ENCODE assay signal across 18 cellular contexts in genomic region chr12:56107242-56107641, GRCh38. TPM values are rescaled to one million over a fixed set of nuclear protein-coding genes. Genes with fewer than 3 reads are reported as not detected.
DNase-seq lines count a peak whose midpoint lies in the region; ATAC-seq and TF ChIP-seq lines count a peak whose summit lies in the region.
"Had no signal": no experiment of that assay in that cellular context is flagged by ENCODE, and none has a peak within 500 bp of the region (broad histone marks: within the 10 kb centered on the region; RNA-seq: fewer than 3 reads in every experiment).

No MANE protein-coding gene starts in this region.

- H3K4me3 Mint-ChIP-seq in activated naive CD4-positive, alpha-beta T cell treated with anti-CD3 and anti-CD28 coated beads, Interleukin-2, amount 50 U/mL, for 24 hours = peak overlapping the region; percentile 100
- no peak overlapping the region for H3K4me3 Mint-ChIP-seq in activated naive CD4-positive, alpha-beta T cell treated with anti-CD3 and anti-CD28 coated beads for 36 hours
- H3K4me3 Mint-ChIP-seq in activated naive CD8-positive, alpha-beta T cell treated with anti-CD3 and anti-CD28 coated beads, Interleukin-2, amount 50 U/mL, for 24 hours = peak overlapping the region; percentile 98
- H3K4me3 Mint-ChIP-seq in activated CD4-positive, alpha-beta T cell treated with anti-CD3 and anti-CD28 coated beads, Interleukin-2, amount 10 ng/mL, durations not matched to agents 7 days and 5 days = no peak overlapping the region

- H3K4me2 ChIP-seq in KMS-11 = peak overlapping the region; percentile 81; the same call in 1 of the 2 replicates
- no peak overlapping the region for H3K4me2 ChIP-seq in smooth muscle cell

- H3K36me3 Mint-ChIP-seq in activated naive CD4-positive, alpha-beta T cell treated with anti-CD3 and anti-CD28 coated beads, Interleukin-2, amount 50 U/mL, for 24 hours = peaks cover 33% of the 10 kb centered on the region
- H3K36me3 Mint-ChIP-seq in activated naive CD4-positive, alpha-beta T cell treated with anti-CD3 and anti-CD28 coated beads for 36 hours (ENCODE audit: low read depth) = peaks cover 67% of the 10 kb centered on the region
- peaks cover 76% of the 10 kb centered on the region for H3K36me3 Mint-ChIP-seq in activated naive CD8-positive, alpha-beta T cell treated with anti-CD3 and anti-CD28 coated beads, Interleukin-2, amount 50 U/mL, for 24 hours (ENCODE audit: low read depth)
- peaks cover 67% of the 10 kb centered on the region for H3K36me3 Mint-ChIP-seq in activated CD4-positive, alpha-beta T cell treated with anti-CD3 and anti-CD28 coated beads, Interleukin-2, amount 10 ng/mL, durations not matched to agents 7 days and 5 days (ENCODE audit: low read depth)

- no peak overlapping the region for H3K9ac ChIP-seq in KMS-11
- peak overlapping the region; percentile 25 for H3K9ac ChIP-seq in smooth muscle cell (ENCODE audit: low read depth)

- H3K4me1 Mint-ChIP-seq in activated naive CD4-positive, alpha-beta T cell treated with anti-CD3 and anti-CD28 coated beads, Interleukin-2, amount 50 U/mL, for 24 hours = peaks cover 37% of the 10 kb centered on the region
- H3K4me1 Mint-ChIP-seq in activated naive CD4-positive, alpha-beta T cell treated with anti-CD3 and anti-CD28 coated beads for 36 hours (ENCODE audit: low read depth) = peaks cover 33% of the 10 kb centered on the region
- peaks cover 44% of the 10 kb centered on the region for H3K4me1 Mint-ChIP-seq in activated naive CD8-positive, alpha-beta T cell treated with anti-CD3 and anti-CD28 coated beads, Interleukin-2, amount 50 U/mL, for 24 hours
- peaks cover 48% of the 10 kb centered on the region for H3K4me1 Mint-ChIP-seq in activated CD4-positive, alpha-beta T cell treated with anti-CD3 and anti-CD28 coated beads, Interleukin-2, amount 10 ng/mL, durations not matched to agents 7 days and 5 days

- POLR2A ChIA-PET in activated CD4-positive, alpha-beta T cell treated with anti-CD3 and anti-CD28 coated beads, Interleukin-2, amount 10 ng/mL, durations not matched to agents 7 days and 5 days (lab: Charles Lee) = no interaction called here

- CTCF ChIA-PET in activated naive CD4-positive, alpha-beta T cell treated with anti-CD3 and anti-CD28 coated beads for 36 hours (lab: Charles Lee) = interaction anchor here (1.6 to 2.4 kb wide), 2 partner anchors 11 to 61 kb away, joined by 3 to 13 read pairs; partner anchors contain the start of gene ZC3H10
- CTCF ChIA-PET in activated CD4-positive, alpha-beta T cell treated with anti-CD3 and anti-CD28 coated beads, Interleukin-2, amount 10 ng/mL, durations not matched to agents 7 days and 5 days (lab: Charles Lee) = interaction anchor here (1.0 to 2.7 kb wide), 5 partner anchors 11 to 111 kb away, joined by 3 to 13 read pairs (median 7); partner anchors contain the start of genes ESYT1, SMARCC2, SUOX and ZC3H10

- H3K9me3 ChIP-seq in smooth muscle cell (replicated peaks; ENCODE audit: low read depth) = no peaks in the 10 kb centered on the region
- H3K9me3 ChIP-seq: heart left ventricle, right atrium auricular region, SJSA1 had no signal

- H3F3A ChIP-seq in smooth muscle cell (ENCODE audit: low read depth) = peaks cover 12% of the 10 kb centered on the region

- intact Hi-C loops in activated naive CD4-positive, alpha-beta T cell treated with anti-CD3 and anti-CD28 coated beads for 36 hours (cut with micrococcal nuclease) = no loop called here

- peaks cover 32% of the 10 kb centered on the region for H3K4me1 ChIP-seq in KMS-11 (ENCODE audit: low read depth, poor library complexity, severe bottlenecking)
- H3K4me1 ChIP-seq in smooth muscle cell (ENCODE audit: low read depth) = peaks cover 18% of the 10 kb centered on the region

- H3K27ac ChIP-seq in KMS-11 (no peak overlapping the region; the same call in 1 of the 2 replicates), smooth muscle cell (ENCODE audit: low read depth) (no peak overlapping the region)
- H3K27ac ChIP-seq: heart left ventricle, right atrium auricular region, SJSA1 had no signal

- H3K27me3 ChIP-seq in KMS-11 (ENCODE audit: insufficient read depth, low read depth) = no peaks in the 10 kb centered on the region
- H3K27me3 ChIP-seq in smooth muscle cell (ENCODE audit: low read depth) = no peaks in the 10 kb centered on the region
- H3K27me3 ChIP-seq: heart left ventricle, right atrium auricular region, SJSA1 had no signal

- H3K4me3 ChIP-seq in KMS-11 (IDR thresholded peaks at IDR 0.05; ENCODE audit: insufficient read depth, low read depth, low read length) (no peak overlapping the region), smooth muscle cell (no peak overlapping the region)
- H3K4me3 ChIP-seq: heart left ventricle, right atrium auricular region, SJSA1 had no signal

- ATAC-seq in activated naive CD8-positive, alpha-beta T cell treated with anti-CD3 and anti-CD28 coated beads, Interleukin-2, amount 50 U/mL, for 24 hours = no peak
- ATAC-seq in HG02610 (IDR thresholded peaks at IDR 0.05; ENCODE audit: unreplicated experiment) = no peak
- ATAC-seq: heart left ventricle had no signal

- no peak for DNase-seq in activated naive CD4-positive, alpha-beta T cell treated with anti-CD3 and anti-CD28 coated beads for 36 hours
- DNase-seq in activated naive CD8-positive, alpha-beta T cell treated with anti-CD3 and anti-CD28 coated beads, Interleukin-2, amount 50 U/mL, for 24 hours = no peak
- DNase-seq in smooth muscle cell (lab: John Stamatoyannopoulos, UW; ENCODE audit: unreplicated experiment) (no peak), C1 segment of cervical spinal cord (lab: John Stamatoyannopoulos, UW) (no peak)
- no peak for DNase-seq in activated CD4-positive, alpha-beta T cell treated with anti-CD3 and anti-CD28 coated beads, Interleukin-2, amount 10 ng/mL, durations not matched to agents 7 days and 5 days
- DNase-seq: GF-D8; H7; heart left ventricle; islet precursor cell; NCI-H2029; NCI-H526; stimulated activated CD4-positive, alpha-beta T cell treated with anti-CD3 and anti-CD28 coated beads, Interleukin-1b, Interleukin-23, amount 100 ng/mL, for 48 hours; T1000 had no signal

- H3K27ac Mint-ChIP-seq in activated naive CD4-positive, alpha-beta T cell treated with anti-CD3 and anti-CD28 coated beads, Interleukin-2, amount 50 U/mL, for 24 hours = peak overlapping the region; percentile 76
- no peak overlapping the region for H3K27ac Mint-ChIP-seq in activated naive CD4-positive, alpha-beta T cell treated with anti-CD3 and anti-CD28 coated beads for 36 hours
- peak overlapping the region; percentile 63 for H3K27ac Mint-ChIP-seq in activated naive CD8-positive, alpha-beta T cell treated with anti-CD3 and anti-CD28 coated beads, Interleukin-2, amount 50 U/mL, for 24 hours
- H3K27ac Mint-ChIP-seq in activated CD4-positive, alpha-beta T cell treated with anti-CD3 and anti-CD28 coated beads, Interleukin-2, amount 10 ng/mL, durations not matched to agents 7 days and 5 days = no peak overlapping the region

- H4K20me1 ChIP-seq in KMS-11 (ENCODE audit: insufficient read depth) (peaks cover 17% of the 10 kb centered on the region), smooth muscle cell (ENCODE audit: low read depth) (peaks cover 13% of the 10 kb centered on the region)

- peaks cover 56% of the 10 kb centered on the region; the same call in 1 of the 2 replicates for H3K36me3 ChIP-seq in KMS-11 (ENCODE audit: insufficient read depth)
- peaks cover 11% of the 10 kb centered on the region for H3K36me3 ChIP-seq in smooth muscle cell (ENCODE audit: low read depth)

- no peaks in the 10 kb centered on the region for H3K9me3 Mint-ChIP-seq in activated naive CD4-positive, alpha-beta T cell treated with anti-CD3 and anti-CD28 coated beads, Interleukin-2, amount 50 U/mL, for 24 hours
- no peaks in the 10 kb centered on the region for H3K9me3 Mint-ChIP-seq in activated naive CD4-positive, alpha-beta T cell treated with anti-CD3 and anti-CD28 coated beads for 36 hours
- no peaks in the 10 kb centered on the region for H3K9me3 Mint-ChIP-seq in activated naive CD8-positive, alpha-beta T cell treated with anti-CD3 and anti-CD28 coated beads, Interleukin-2, amount 50 U/mL, for 24 hours
- no peaks in the 10 kb centered on the region for H3K9me3 Mint-ChIP-seq in activated CD4-positive, alpha-beta T cell treated with anti-CD3 and anti-CD28 coated beads, Interleukin-2, amount 10 ng/mL, durations not matched to agents 7 days and 5 days

- H3K27me3 Mint-ChIP-seq in activated naive CD4-positive, alpha-beta T cell treated with anti-CD3 and anti-CD28 coated beads, Interleukin-2, amount 50 U/mL, for 24 hours = no peaks in the 10 kb centered on the region
- H3K27me3 Mint-ChIP-seq in activated naive CD4-positive, alpha-beta T cell treated with anti-CD3 and anti-CD28 coated beads for 36 hours (ENCODE audit: low read depth) = no peaks in the 10 kb centered on the region
- no peaks in the 10 kb centered on the region for H3K27me3 Mint-ChIP-seq in activated naive CD8-positive, alpha-beta T cell treated with anti-CD3 and anti-CD28 coated beads, Interleukin-2, amount 50 U/mL, for 24 hours
- no peaks in the 10 kb centered on the region for H3K27me3 Mint-ChIP-seq in activated CD4-positive, alpha-beta T cell treated with anti-CD3 and anti-CD28 coated beads, Interleukin-2, amount 10 ng/mL, durations not matched to agents 7 days and 5 days

- WGBS in smooth muscle cell (ENCODE audit: low lambda C conversion rate) = 89% methylated on average over 3 of the region's 3 CpGs

- H2AFZ ChIP-seq in KMS-11 (ENCODE audit: low read depth) (no peak overlapping the region), smooth muscle cell (ENCODE audit: low read depth) (no peak overlapping the region)

- TF ChIP-seq CTCF in KMS-11 (conservative IDR thresholded peaks at IDR 0.05; ENCODE audit: low read depth, low read length) (no peak), smooth muscle cell (IDR thresholded peaks at IDR 0.05; ENCODE audit: borderline replicate concordance, insufficient read depth, poor library complexity, severe bottlenecking) (no peak)

- H3K79me2 ChIP-seq in KMS-11 (ENCODE audit: insufficient read depth, low read depth) (peaks cover 49% of the 10 kb centered on the region), smooth muscle cell (ENCODE audit: low read depth) (peaks cover 26% of the 10 kb centered on the region)

RNA-seq across cellular contexts. Expression of gene PA2G4, which starts 2.9 kb away (rescaled TPM):
- 100 to 1,000 TPM; 398 to 411 TPM for total RNA-seq in activated naive CD4-positive, alpha-beta T cell treated with anti-CD3 and anti-CD28 coated beads for 36 hours
- 88.6 and 118 TPM in 2 replicates for total RNA-seq in smooth muscle cell
- polyA plus RNA-seq in smooth muscle cell = 99.8 and 113 TPM in 2 replicates
- 100 to 1,000 TPM; 244 to 289 TPM for total RNA-seq in activated CD4-positive, alpha-beta T cell treated with anti-CD3 and anti-CD28 coated beads, Interleukin-2, amount 10 ng/mL, durations not matched to agents 7 days and 5 days

RNA-seq across cellular contexts. Expression of gene RPL41, which starts 9.2 kb away (rescaled TPM):
- 1,000 to 10,000 TPM; 5,971 to 6,299 TPM for total RNA-seq in activated naive CD4-positive, alpha-beta T cell treated with anti-CD3 and anti-CD28 coated beads for 36 hours
- 2,929 and 3,246 TPM in 2 replicates for total RNA-seq in smooth muscle cell
- polyA plus RNA-seq in smooth muscle cell = 2,414 and 2,571 TPM in 2 replicates
- 1,000 to 10,000 TPM; 3,940 to 4,815 TPM for total RNA-seq in activated CD4-positive, alpha-beta T cell treated with anti-CD3 and anti-CD28 coated beads, Interleukin-2, amount 10 ng/mL, durations not matched to agents 7 days and 5 days

RNA-seq across cellular contexts. Expression of gene ZC3H10, which starts 10.8 kb away (rescaled TPM):
- total RNA-seq in activated naive CD4-positive, alpha-beta T cell treated with anti-CD3 and anti-CD28 coated beads for 36 hours = 1 to 10 TPM; 6.4 to 6.6 TPM
- 1.9 and 6.7 TPM in 2 replicates for total RNA-seq in smooth muscle cell
- polyA plus RNA-seq in smooth muscle cell = 2.8 TPM in 2 replicates
- 1 to 10 TPM; 8.2 to 9.1 TPM for total RNA-seq in activated CD4-positive, alpha-beta T cell treated with anti-CD3 and anti-CD28 coated beads, Interleukin-2, amount 10 ng/mL, durations not matched to agents 7 days and 5 days

RNA-seq across cellular contexts. Expression of gene ESYT1, which starts 20.8 kb away (rescaled TPM):
- total RNA-seq in activated naive CD4-positive, alpha-beta T cell treated with anti-CD3 and anti-CD28 coated beads for 36 hours = 10 to 100 TPM; 87.4 to 88.9 TPM
- total RNA-seq in smooth muscle cell = 76.0 and 87.7 TPM in 2 replicates
- 69.5 and 77.0 TPM in 2 replicates for polyA plus RNA-seq in smooth muscle cell
- 100 to 1,000 TPM; 367 to 399 TPM for total RNA-seq in activated CD4-positive, alpha-beta T cell treated with anti-CD3 and anti-CD28 coated beads, Interleukin-2, amount 10 ng/mL, durations not matched to agents 7 days and 5 days

RNA-seq across cellular contexts. Expression of gene ERBB3, which starts 27.3 kb away (rescaled TPM):
- 1 to 10 TPM; 1.0 to 1.9 TPM for total RNA-seq in activated naive CD4-positive, alpha-beta T cell treated with anti-CD3 and anti-CD28 coated beads for 36 hours
- total RNA-seq in smooth muscle cell = 7.2 and 9.2 TPM in 2 replicates
- 1.2 and 9.8 TPM in 2 replicates for polyA plus RNA-seq in smooth muscle cell
- total RNA-seq in activated CD4-positive, alpha-beta T cell treated with anti-CD3 and anti-CD28 coated beads, Interleukin-2, amount 10 ng/mL, durations not matched to agents 7 days and 5 days = 1 to 10 TPM; 1.3 to 1.5 TPM
- total RNA-seq: SJSA1 had no signal

Comparison
In these comparisons a context has a peak if more than half of its experiments do, and no peak if none do; other contexts are left out.
1. H3K27ac Mint-ChIP-seq: peak in activated naive CD4-positive, alpha-beta T cell treated with anti-CD3 and anti-CD28 coated beads, Interleukin-2, amount 50 U/mL, for 24 hours (single experiment) and activated naive CD8-positive, alpha-beta T cell treated with anti-CD3 and anti-CD28 coated beads, Interleukin-2, amount 50 U/mL, for 24 hours (single experiment); none in activated naive CD4-positive, alpha-beta T cell treated with anti-CD3 and anti-CD28 coated beads for 36 hours (single experiment) and activated CD4-positive, alpha-beta T cell treated with anti-CD3 and anti-CD28 coated beads, Interleukin-2, amount 10 ng/mL, durations not matched to agents 7 days and 5 days (single experiment).
2. H3K4me3 Mint-ChIP-seq: peak in activated naive CD4-positive, alpha-beta T cell treated with anti-CD3 and anti-CD28 coated beads, Interleukin-2, amount 50 U/mL, for 24 hours (single experiment) and activated naive CD8-positive, alpha-beta T cell treated with anti-CD3 and anti-CD28 coated beads, Interleukin-2, amount 50 U/mL, for 24 hours (single experiment); none in activated naive CD4-positive, alpha-beta T cell treated with anti-CD3 and anti-CD28 coated beads for 36 hours (single experiment) and activated CD4-positive, alpha-beta T cell treated with anti-CD3 and anti-CD28 coated beads, Interleukin-2, amount 10 ng/mL, durations not matched to agents 7 days and 5 days (single experiment).